17 cellular contexts compared by ENCODE assay signal in the genomic region with DNA sequence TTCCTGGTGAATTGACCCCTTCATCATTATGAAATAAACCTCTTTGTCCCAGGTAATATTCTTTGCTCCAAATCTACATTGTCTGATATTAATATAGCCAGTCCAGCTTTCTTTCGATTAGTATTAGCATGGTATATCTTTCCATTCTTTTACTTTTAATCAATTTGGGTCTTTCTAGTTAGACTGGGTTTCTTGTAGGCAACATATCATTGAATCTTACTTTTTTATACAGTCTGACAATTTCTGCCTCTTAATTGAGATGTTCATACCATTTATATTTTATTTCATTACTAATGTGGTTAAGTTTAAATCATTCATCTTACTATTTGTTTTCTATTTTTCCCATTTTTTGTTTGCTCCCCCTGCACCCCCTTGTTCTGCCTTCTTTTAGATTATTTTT.
"Had no signal": no experiment of that assay in that cellular context is flagged by ENCODE, and none has a peak within 500 bp of the region (broad histone marks: within the 10 kb centered on the region; RNA-seq: fewer than 3 reads in every experiment).

No MANE protein-coding gene starts in this region.

- H3K4me1 ChIP-seq: tibial artery, tibial nerve, transverse colon, uterus, vagina had no signal

- H3K4me3 ChIP-seq: stomach, suprapubic skin, testis, thoracic aorta, thyroid gland, tibial artery, tibial nerve, transverse colon, upper lobe of left lung, upper lobe of right lung, uterus, vagina had no signal

- H3K9me3 ChIP-seq: testis, thoracic aorta, thyroid gland, upper lobe of left lung, uterus had no signal

- ATAC-seq: stimulated activated effector memory CD8-positive, alpha-beta T cell treated with anti-CD3 and anti-CD28 coated beads, Interleukin-12 subunit alpha, Interleukin-12 subunit beta, amount 100 ng/mL, for 72 hours; stimulated activated memory B cell treated with anti-CD40 and anti-IgM and Interleukin-4, amounts not matched to agents 10 μg/mL and 1 μg/mL and 100 μg/mL, for 72 hours; stimulated activated naive B cell treated with anti-CD40 and anti-IgM and Interleukin-4, amounts not matched to agents 10 μg/mL and 1 μg/mL and 100 μg/mL, for 72 hours; stimulated activated naive CD8-positive, alpha-beta T cell treated with anti-CD3 and anti-CD28 coated beads, Interleukin-15, amount 100 ng/mL, for 72 hours; stimulated activated naive CD8-positive, alpha-beta T cell treated with anti-CD3 and anti-CD28 coated beads, Interleukin-15, Interleukin-2, amounts not matched to agents 100 U/mL and 50 U/mL, for 24 hours; upper lobe of right lung had no signal

- H3K36me3 ChIP-seq: stomach, suprapubic skin, thoracic aorta, thyroid gland, tibial artery, tibial nerve, transverse colon, upper lobe of left lung, upper lobe of right lung, uterus, vagina had no signal

- H3K27ac ChIP-seq: stomach, suprapubic skin, testis, thoracic aorta, thyroid gland, tibial artery, tibial nerve, transverse colon, upper lobe of left lung, upper lobe of right lung, uterus, vagina had no signal
